Comparison of ENCODE assay signal across 9 cellular contexts in genomic region chr3:194928831-194929594, GRCh38.
A peak's percentile ranks its signal among the peaks of the same experiment; 100 is the strongest.
DNase-seq lines count a peak whose midpoint lies in the region; ATAC-seq and TF ChIP-seq lines count a peak whose summit lies in the region.
"Had no signal": no experiment of that assay in that cellular context is flagged by ENCODE, and none has a peak within 500 bp of the region (broad histone marks: within the 10 kb centered on the region; RNA-seq: fewer than 3 reads in every experiment).

No MANE protein-coding gene starts in this region.

- peak overlapping the region; percentile 71 for H2BK120ac ChIP-seq in mesenchymal stem cell (ENCODE audit: low read depth, low read length)

- no peaks in the 10 kb centered on the region for H3K36me3 ChIP-seq in mesenchymal stem cell (ENCODE audit: control insufficient read depth in 1 of 2, insufficient read depth in 2 of 2, low read depth in 1 of 2, low read length in 2 of 2)

- H2BK15ac ChIP-seq in mesenchymal stem cell (ENCODE audit: low read depth, poor library complexity, severe bottlenecking) = peak overlapping the region; percentile 60

- H3K27ac ChIP-seq in 22Rv1 (no peak overlapping the region), mesenchymal stem cell (ENCODE audit: low read length, poor library complexity, severe bottlenecking) (no peak overlapping the region)

- H3K14ac ChIP-seq in mesenchymal stem cell (ENCODE audit: low read length in 2 of 2) = no peak overlapping the region

- no peaks in the 10 kb centered on the region for H3K79me1 ChIP-seq in mesenchymal stem cell (replicated peaks; ENCODE audit: low read length, poor library complexity, severe bottlenecking)

- 83% methylated on average over 30 of the region's 31 CpGs for WGBS in mesenchymal stem cell

- no peak overlapping the region for H3K9ac ChIP-seq in mesenchymal stem cell (ENCODE audit: low read length)

- H4K91ac ChIP-seq in mesenchymal stem cell (ENCODE audit: low read length) = peak overlapping the region; percentile 64

- H3K23ac ChIP-seq in mesenchymal stem cell (ENCODE audit: low read length in 2 of 2) = no peak overlapping the region

- H4K8ac ChIP-seq in mesenchymal stem cell (ENCODE audit: low read length) = peak overlapping the region; percentile 77

- TF ChIP-seq CTCF in 22Rv1 (IDR thresholded peaks at IDR 0.05) (peak; percentile 67), epithelial cell of esophagus (IDR thresholded peaks at IDR 0.05; ENCODE audit: insufficient read depth, low read depth, low read length, missing control alignments) (peak; percentile 39)

- H2AK5ac ChIP-seq in mesenchymal stem cell (ENCODE audit: low read length, severe bottlenecking) = no peak overlapping the region

- DNase-seq in M059J (ENCODE audit: low read depth) (peak; percentile 13), epithelial cell of esophagus (ENCODE audit: low read depth) (no peak), mesenchymal stem cell (no peak), NCI-H1930 (lab: John Stamatoyannopoulos, UW) (no peak), NCI-H748 (lab: John Stamatoyannopoulos, UW; ENCODE audit: unreplicated experiment) (no peak)

- no peak for ATAC-seq in HG02763 (IDR thresholded peaks at IDR 0.05; ENCODE audit: unreplicated experiment)
- ATAC-seq in HG02588 (IDR thresholded peaks at IDR 0.05; ENCODE audit: unreplicated experiment) = no peak

- peak overlapping the region; percentile 33 to 69 for H2BK12ac ChIP-seq in mesenchymal stem cell (ENCODE audit: low read length in 2 of 2)

- peak overlapping the region; percentile 21 to 93 for H3K18ac ChIP-seq in mesenchymal stem cell (ENCODE audit: low read depth in 1 of 2, low read length in 2 of 2)

- peaks cover 3% of the 10 kb centered on the region for H3K4me1 ChIP-seq in mesenchymal stem cell (ENCODE audit: control insufficient read depth, insufficient read depth, low read depth, low read length)

- H3K9me3 ChIP-seq in mesenchymal stem cell (ENCODE audit: control insufficient read depth, low read length) = peaks cover 11% of the 10 kb centered on the region
- H3K9me3 ChIP-seq: Caco-2 had no signal

- H3K27me3 ChIP-seq in mesenchymal stem cell (ENCODE audit: control insufficient read depth in 1 of 2, insufficient read depth in 1 of 2, low read length in 2 of 2) = peaks cover 0 to 13% of the 10 kb centered on the region in 2 experiments

- no peak overlapping the region for H2BK5ac ChIP-seq in mesenchymal stem cell (ENCODE audit: low read depth, low read length, poor library complexity, severe bottlenecking)

- no peak overlapping the region for H3K4me2 ChIP-seq in mesenchymal stem cell (ENCODE audit: low read length, poor library complexity, severe bottlenecking)

- H3K4me3 ChIP-seq in epithelial cell of esophagus (ENCODE audit: low read length) = no peak overlapping the region
- peak overlapping the region in 1 of 2 experiments; percentile 38 for H3K4me3 ChIP-seq in mesenchymal stem cell (ENCODE audit: insufficient read depth in 1 of 2, low read depth in 1 of 2, low read length in 2 of 2)

- no peak overlapping the region for H3K4ac ChIP-seq in mesenchymal stem cell (ENCODE audit: low read depth in 1 of 2, low read length in 2 of 2)

- H2AFZ ChIP-seq in mesenchymal stem cell (ENCODE audit: low read depth, low read length) = no peak overlapping the region
